Comparison of ENCODE assay signal across 21 cellular contexts in the genomic region with DNA sequence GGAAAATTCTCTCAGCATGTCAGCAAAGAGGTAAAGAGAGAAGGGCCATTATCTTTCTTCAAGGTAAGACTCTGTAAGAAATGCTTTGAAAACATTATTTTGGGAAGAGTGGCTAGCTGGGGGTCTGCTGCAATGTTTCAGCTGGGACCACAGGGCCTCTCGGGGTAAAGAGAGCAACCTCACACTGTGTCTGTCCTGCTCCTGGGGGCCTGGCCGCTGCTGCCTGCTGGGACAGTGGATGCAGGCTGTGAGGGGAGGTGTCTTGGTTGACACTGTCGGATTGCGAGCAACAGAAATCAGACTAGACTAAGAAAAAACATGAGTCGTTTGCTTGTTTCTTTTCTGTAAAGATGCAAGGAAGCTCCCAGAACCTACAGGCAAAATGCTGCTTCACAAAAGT.
"Had no signal": no experiment of that assay in that cellular context is flagged by ENCODE, and none has a peak within 500 bp of the region (broad histone marks: within the 10 kb centered on the region; RNA-seq: fewer than 3 reads in every experiment).

No MANE protein-coding gene starts in this region.

- H3K9me3 Mint-ChIP-seq: immature natural killer cell; natural killer cell; neural crest cell; stimulated activated naive CD8-positive, alpha-beta T cell treated with anti-CD3 and anti-CD28 coated beads, Interleukin-15, amount 100 ng/mL, for 72 hours had no signal

- H3K36me3 Mint-ChIP-seq: immature natural killer cell, natural killer cell had no signal

- ATAC-seq: lower lobe of right lung; natural killer cell; right lobe of liver; stimulated activated naive CD8-positive, alpha-beta T cell treated with anti-CD3 and anti-CD28 coated beads, Interleukin-15, amount 100 ng/mL, for 72 hours; upper lobe of right lung had no signal

- H3K36me3 ChIP-seq: left ventricle myocardium inferior, lower lobe of right lung, right lobe of liver, suprapubic skin, transverse colon, upper lobe of right lung, uterus had no signal

- H3K4me1 ChIP-seq: left ventricle myocardium inferior, lower lobe of right lung, parathyroid adenoma, right lobe of liver, upper lobe of right lung, uterus had no signal

- H3K4me3 Mint-ChIP-seq: immature natural killer cell; natural killer cell; neural crest cell; stimulated activated naive CD8-positive, alpha-beta T cell treated with anti-CD3 and anti-CD28 coated beads, Interleukin-15, amount 100 ng/mL, for 72 hours had no signal

- H2AFZ ChIP-seq: parathyroid adenoma had no signal

- H3K4me1 Mint-ChIP-seq: immature natural killer cell; natural killer cell; stimulated activated naive CD8-positive, alpha-beta T cell treated with anti-CD3 and anti-CD28 coated beads, Interleukin-15, amount 100 ng/mL, for 72 hours had no signal

- DNase-seq: dorsolateral prefrontal cortex; effector CD4-positive, alpha-beta T cell; hypothalamus; immature natural killer cell; islet precursor cell; kidney glomerular epithelial cell; left ventricle myocardium inferior; lower lobe of right lung; natural killer cell; right lobe of liver; stimulated activated CD4-positive, alpha-beta T cell treated with anti-CD3 and anti-CD28 coated beads, Interleukin-15, amount 100 ng/mL, for 24 hours; stimulated activated CD4-positive, alpha-beta T cell treated with anti-CD3 and anti-CD28 coated beads, Interleukin-2, amount 100 ng/mL, for 48 hours; stimulated activated naive CD4-positive, alpha-beta T cell; stimulated activated naive CD8-positive, alpha-beta T cell treated with anti-CD3 and anti-CD28 coated beads, Interleukin-15, amount 100 ng/mL, for 72 hours; upper lobe of right lung; uterus had no signal

- H3K9ac ChIP-seq: parathyroid adenoma had no signal

- H3K9me3 ChIP-seq: left ventricle myocardium inferior, lower lobe of right lung, right lobe of liver, suprapubic skin, transverse colon, upper lobe of right lung, uterus had no signal

- H3K27ac ChIP-seq: dorsolateral prefrontal cortex, left ventricle myocardium inferior, lower lobe of right lung, parathyroid adenoma, right lobe of liver, suprapubic skin, transverse colon, upper lobe of right lung, uterus had no signal

- H3K79me2 ChIP-seq: parathyroid adenoma had no signal

- H3K4me3 ChIP-seq: dorsolateral prefrontal cortex, left ventricle myocardium inferior, lower lobe of right lung, right lobe of liver, suprapubic skin, transverse colon, upper lobe of right lung, uterus had no signal

- H3K27me3 ChIP-seq: right lobe of liver, transverse colon, upper lobe of right lung, uterus had no signal

- H3K27ac Mint-ChIP-seq: immature natural killer cell; natural killer cell; progenitor cell of endocrine pancreas; stimulated activated naive CD8-positive, alpha-beta T cell treated with anti-CD3 and anti-CD28 coated beads, Interleukin-15, amount 100 ng/mL, for 72 hours had no signal
